Comparison of ENCODE assay signal across 1 cellular context in the genomic region with DNA sequence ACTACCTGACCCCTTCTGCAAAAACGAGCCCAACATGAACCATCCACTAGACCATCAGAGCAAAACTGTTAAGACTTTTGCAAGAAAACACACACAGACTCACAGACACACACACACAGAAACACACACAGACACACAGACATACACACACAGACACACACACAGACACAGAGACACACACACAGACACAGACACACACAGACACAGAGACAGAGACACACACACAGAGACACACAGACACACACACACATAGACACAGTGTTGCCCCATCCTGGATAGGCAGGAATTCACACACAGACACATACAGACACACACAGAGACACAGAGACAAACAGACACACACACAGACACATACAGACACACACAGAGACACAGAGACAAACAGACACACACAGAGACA.
TF ChIP-seq lines count a peak whose summit lies in the region.

No MANE protein-coding gene starts in this region.

TF ChIP-seq in endothelial cell of umbilical vein, 7 proteins besides CTCF, POLR2A, EP300 and RAD21:
- TF ChIP-seq FOS (IDR thresholded peaks at IDR 0.05; ENCODE audit: borderline replicate concordance, insufficient read depth, low read length): no peak
- no peak for TF ChIP-seq POLR2AphosphoS5 (IDR thresholded peaks at IDR 0.05; ENCODE audit: insufficient read depth, low read depth, low read length)
- TF ChIP-seq MYC (IDR thresholded peaks at IDR 0.05; ENCODE audit: low read depth, low read length): no peak
- TF ChIP-seq GATA2 (IDR thresholded peaks at IDR 0.05; ENCODE audit: insufficient read depth, insufficient read length, low read depth, low read length): no peak
- TF ChIP-seq, protein P1, sequence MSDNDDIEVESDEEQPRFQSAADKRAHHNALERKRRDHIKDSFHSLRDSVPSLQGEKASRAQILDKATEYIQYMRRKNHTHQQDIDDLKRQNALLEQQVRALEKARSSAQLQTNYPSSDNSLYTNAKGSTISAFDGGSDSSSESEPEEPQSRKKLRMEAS (IDR thresholded peaks at IDR 0.05; ENCODE audit: insufficient read depth, insufficient read length): no peak
- no peak for TF ChIP-seq JUN (IDR thresholded peaks at IDR 0.05; ENCODE audit: borderline replicate concordance, insufficient read depth, insufficient read length, low read depth)
- no peak for TF ChIP-seq EZH2 (IDR thresholded peaks at IDR 0.05; ENCODE audit: borderline replicate concordance, low read depth, low read length, severe bottlenecking)
